Comparison of ENCODE assay signal across 1 cellular context in the genomic region with DNA sequence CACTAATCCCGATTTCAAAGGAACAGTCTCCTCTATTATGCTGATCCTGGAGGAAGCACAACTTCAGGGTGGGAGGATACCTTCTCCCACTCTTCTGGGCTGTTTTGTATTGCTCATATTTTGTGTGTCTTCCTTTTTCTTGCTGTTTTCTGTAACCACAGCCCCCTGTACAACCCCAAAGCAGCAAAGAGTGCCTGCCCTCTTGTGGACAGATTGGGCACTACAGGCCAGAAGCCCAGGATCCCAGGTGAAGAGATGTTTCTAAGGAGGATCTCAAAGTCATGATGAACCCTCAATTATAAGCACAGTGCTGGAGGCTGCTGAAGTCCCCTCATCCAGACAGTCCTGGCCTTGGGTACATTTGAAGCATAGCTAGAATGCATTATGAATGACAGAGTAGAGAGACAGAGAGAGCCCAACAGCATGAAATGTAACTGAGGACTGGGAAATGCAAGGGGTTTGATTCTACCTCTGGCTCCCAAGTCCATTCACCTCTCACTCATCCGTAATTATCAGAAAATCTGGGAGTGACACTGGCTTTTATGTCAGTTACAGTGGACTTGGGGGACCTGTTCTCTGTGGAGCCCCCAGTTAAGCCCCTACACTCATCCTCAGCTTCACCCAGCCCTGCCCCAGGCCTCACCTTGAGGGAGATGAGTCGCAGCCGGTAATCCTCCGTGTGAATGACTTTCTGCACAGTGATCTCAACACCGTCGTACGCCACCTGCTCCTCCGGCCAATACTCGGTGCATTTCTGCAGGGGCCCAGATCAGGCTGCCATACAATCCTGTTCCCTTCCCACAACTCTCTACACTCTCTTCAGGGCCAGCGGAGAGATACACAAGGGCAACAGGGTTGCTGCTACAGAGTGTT.
TF ChIP-seq lines count a peak whose summit lies in the region.

No MANE protein-coding gene starts in this region.

TF ChIP-seq in WTC11, 78 proteins besides CTCF, POLR2A, EP300 and RAD21 (continued from another document):
- TF ChIP-seq, protein P1, sequence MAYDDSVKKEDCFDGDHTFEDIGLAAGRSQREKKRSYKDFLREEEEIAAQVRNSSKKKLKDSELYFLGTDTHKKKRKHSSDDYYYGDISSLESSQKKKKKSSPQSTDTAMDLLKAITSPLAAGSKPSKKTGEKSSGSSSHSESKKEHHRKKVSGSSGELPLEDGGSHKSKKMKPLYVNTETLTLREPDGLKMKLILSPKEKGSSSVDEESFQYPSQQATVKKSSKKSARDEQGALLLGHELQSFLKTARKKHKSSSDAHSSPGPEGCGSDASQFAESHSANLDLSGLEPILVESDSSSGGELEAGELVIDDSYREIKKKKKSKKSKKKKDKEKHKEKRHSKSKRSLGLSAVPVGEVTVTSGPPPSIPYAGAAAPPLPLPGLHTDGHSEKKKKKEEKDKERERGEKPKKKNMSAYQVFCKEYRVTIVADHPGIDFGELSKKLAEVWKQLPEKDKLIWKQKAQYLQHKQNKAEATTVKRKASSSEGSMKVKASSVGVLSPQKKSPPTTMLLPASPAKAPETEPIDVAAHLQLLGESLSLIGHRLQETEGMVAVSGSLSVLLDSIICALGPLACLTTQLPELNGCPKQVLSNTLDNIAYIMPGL (CRISPR knock-in tag; IDR thresholded peaks at IDR 0.05) = no peak
- TF ChIP-seq GRHL2 (CRISPR knock-in tag; IDR thresholded peaks at IDR 0.05; ENCODE audit: insufficient replicate concordance, severe bottlenecking) (no peak), SMAD3 (CRISPR knock-in tag; IDR thresholded peaks at IDR 0.05; ENCODE audit: borderline replicate concordance) (no peak), KAT7 (CRISPR knock-in tag; IDR thresholded peaks at IDR 0.05; ENCODE audit: borderline replicate concordance) (no peak), JUN (CRISPR knock-in tag; IDR thresholded peaks at IDR 0.05) (no peak)
